Comparison of ENCODE assay signal across 8 cellular contexts in genomic region chr17:48374650-48375230, GRCh38. TPM values are rescaled to one million over a fixed set of nuclear protein-coding genes. Genes with fewer than 3 reads are reported as not detected.
A peak's percentile ranks its signal among the peaks of the same experiment; 100 is the strongest.
DNase-seq lines count a peak whose midpoint lies in the region; ATAC-seq, FAIRE-seq and TF ChIP-seq lines count a peak whose summit lies in the region.

No MANE protein-coding gene starts in this region.

- H3K4me3 ChIP-seq in HFF-Myc (replicated peaks; ENCODE audit: low read depth, low read length) = no peak overlapping the region
- H3K4me3 ChIP-seq in retinal pigment epithelial cell (ENCODE audit: low read length) = no peak overlapping the region

- no peak for FAIRE-seq in frontal cortex (lab: Jason Lieb, UNC)

- peak; percentile 57 for TF ChIP-seq CTCF in HFF-Myc (IDR thresholded peaks at IDR 0.05; ENCODE audit: low read depth, low read length, missing control alignments)
- peak; percentile 66 for TF ChIP-seq CTCF in retinal pigment epithelial cell (conservative IDR thresholded peaks at IDR 0.05; ENCODE audit: low read depth, low read length)

- ATAC-seq in GM19351 (IDR thresholded peaks at IDR 0.05; ENCODE audit: unreplicated experiment) = no peak

- DNase-seq in DMS53 (lab: John Stamatoyannopoulos, UW) = peak; percentile 82
- no peak for DNase-seq in HFF-Myc (ENCODE audit: extremely low read depth, low read depth)
- peak; percentile 40 to 62 for DNase-seq in SHP77 (lab: John Stamatoyannopoulos, UW)
- peak; percentile 55 for DNase-seq in dermis blood vessel endothelial cell
- no peak for DNase-seq in retinal pigment epithelial cell (ENCODE audit: low read depth)
- no peak for DNase-seq in frontal cortex (ENCODE audit: low spot score in 2 of 2)
- no peak for DNase-seq in NCI-H446 treated with DMSO at 0.1 percent for 48 hours (lab: John Stamatoyannopoulos, UW)

RNA-seq across cellular contexts. Expression of gene SKAP1, which starts 55.3 kb away (rescaled TPM):
- total RNA-seq in dermis blood vessel endothelial cell = 0.17 TPM in 1 of 2 replicates, not detected in the other
- total RNA-seq in frontal cortex = 0.41 TPM

Comparison
In these comparisons a context has a peak if more than half of its experiments do, and no peak if none do; other contexts are left out.
1. DNase-seq: peak in DMS53 (single experiment), SHP77 (2 of 2) and dermis blood vessel endothelial cell (single experiment); none in HFF-Myc (single experiment), retinal pigment epithelial cell (single experiment), frontal cortex (0 of 2) and NCI-H446 treated with DMSO at 0.1 percent for 48 hours (single experiment).